In genomic region chr2:101697794-101698418, GRCh38 we compare ENCODE assay signal across 8 cellular contexts. TPM values are rescaled to one million over a fixed set of nuclear protein-coding genes. Genes with fewer than 3 reads are reported as not detected.
DNase-seq lines count a peak whose midpoint lies in the region; ATAC-seq and TF ChIP-seq lines count a peak whose summit lies in the region.

No MANE protein-coding gene starts in this region.

- no peaks in the 10 kb centered on the region for H3K9me3 ChIP-seq in breast epithelium
- H3K9me3 ChIP-seq in psoas muscle, result no peaks in the 10 kb centered on the region

- no peaks in the 10 kb centered on the region for H3K27me3 ChIP-seq in breast epithelium
- no peaks in the 10 kb centered on the region for H3K27me3 ChIP-seq in foreskin keratinocyte
- H3K27me3 ChIP-seq in psoas muscle (ENCODE audit: insufficient read depth in 3 of 3, low read length in 2 of 3), result no peaks in the 10 kb centered on the region

- intact Hi-C loops in breast epithelium (cut with DNase I; ENCODE audit: low total_unique reads) (no loop called here), MCF 10A (cut with micrococcal nuclease) (loop anchor here (1.0 to 2.0 kb wide), 6 partner anchors 39 to 355 kb away; no protein-coding TSS in a partner anchor), psoas muscle (cut with DNase I) (loop anchor here (2.0 to 10.0 kb wide), 7 partner anchors 39 to 281 kb away; no protein-coding TSS in a partner anchor)

- H3K9me3 Mint-ChIP-seq in MCF 10A (ENCODE audit: unreplicated experiment), result peaks cover 4% of the 10 kb centered on the region
- no peaks in the 10 kb centered on the region for H3K9me3 Mint-ChIP-seq in activated CD8-positive, alpha-beta T cell treated with anti-CD3 and anti-CD28 coated beads, Interleukin-2, amount 10 ng/mL, durations not matched to agents 7 days and 5 days (ENCODE audit: insufficient read depth)

- H3K27ac ChIP-seq in breast epithelium (peak overlapping the region; percentile 74 to 94), foreskin keratinocyte (peak overlapping the region; percentile 54), psoas muscle (peak overlapping the region; percentile 90)

- 0 to 1% (median 0%) methylated on average over 48 to 92 of the region's 92 CpGs for WGBS in psoas muscle, 3 donors

- no peak for TF ChIP-seq CTCF in breast epithelium (IDR thresholded peaks at IDR 0.05)
- TF ChIP-seq CTCF in MCF 10A (IDR thresholded peaks at IDR 0.05; ENCODE audit: unreplicated experiment), result no peak
- TF ChIP-seq CTCF in foreskin keratinocyte (conservative IDR thresholded peaks at IDR 0.05), result no peak
- TF ChIP-seq CTCF in psoas muscle (IDR thresholded peaks at IDR 0.05), result no peak

- H3K4me1 ChIP-seq in breast epithelium, result no peaks in the 10 kb centered on the region
- peaks cover 9% of the 10 kb centered on the region for H3K4me1 ChIP-seq in foreskin keratinocyte
- H3K4me1 ChIP-seq in psoas muscle, result peaks cover 29% of the 10 kb centered on the region

- ATAC-seq in HG03159 (IDR thresholded peaks at IDR 0.05; ENCODE audit: unreplicated experiment) (peak; percentile 30), foreskin keratinocyte (peak; percentile 5), psoas muscle (peak in 2 of 4 donors; percentile 26 to 41), GM21786 (IDR thresholded peaks at IDR 0.05; ENCODE audit: unreplicated experiment) (no peak)
- ATAC-seq in activated CD8-positive, alpha-beta T cell treated with anti-CD3 and anti-CD28 coated beads, Interleukin-2, amount 10 ng/mL, durations not matched to agents 7 days and 5 days, result peak; percentile 45

- no TSS peak for BruUV-seq in MCF 10A (replicated peaks; lab: Mats Ljungman, UMichigan)

- peaks cover 22% of the 10 kb centered on the region for H3K4me1 Mint-ChIP-seq in MCF 10A (ENCODE audit: insufficient read depth, unreplicated experiment)
- H3K4me1 Mint-ChIP-seq in activated CD8-positive, alpha-beta T cell treated with anti-CD3 and anti-CD28 coated beads, Interleukin-2, amount 10 ng/mL, durations not matched to agents 7 days and 5 days (ENCODE audit: low read depth), result peaks cover 28% of the 10 kb centered on the region

- no peak for TF ChIP-seq POLR2A in breast epithelium (IDR thresholded peaks at IDR 0.05)

- H3K36me3 Mint-ChIP-seq in MCF 10A (ENCODE audit: insufficient read depth, unreplicated experiment), result peaks cover 13% of the 10 kb centered on the region
- H3K36me3 Mint-ChIP-seq in activated CD8-positive, alpha-beta T cell treated with anti-CD3 and anti-CD28 coated beads, Interleukin-2, amount 10 ng/mL, durations not matched to agents 7 days and 5 days (ENCODE audit: low read depth), result peaks cover 20% of the 10 kb centered on the region

- H3K27ac Mint-ChIP-seq in MCF 10A (ENCODE audit: low read depth, unreplicated experiment), result no peak overlapping the region
- H3K27ac Mint-ChIP-seq in activated CD8-positive, alpha-beta T cell treated with anti-CD3 and anti-CD28 coated beads, Interleukin-2, amount 10 ng/mL, durations not matched to agents 7 days and 5 days, result peak overlapping the region; percentile 44

- no peak overlapping the region for H3K4me3 Mint-ChIP-seq in MCF 10A (ENCODE audit: unreplicated experiment)
- peak overlapping the region; percentile 62 for H3K4me3 Mint-ChIP-seq in activated CD8-positive, alpha-beta T cell treated with anti-CD3 and anti-CD28 coated beads, Interleukin-2, amount 10 ng/mL, durations not matched to agents 7 days and 5 days

- POLR2A ChIA-PET in MCF 10A (lab: Yijun Ruan, JAX), result interaction anchor here (0.6 to 6.0 kb wide), 33 partner anchors 8 to 687 kb away, joined by 3 to 159 read pairs (median 5); no protein-coding TSS in a partner anchor
- POLR2A ChIA-PET in activated CD8-positive, alpha-beta T cell treated with anti-CD3 and anti-CD28 coated beads, Interleukin-2, amount 10 ng/mL, durations not matched to agents 7 days and 5 days (lab: Charles Lee), result interaction anchor here (0.6 to 4.6 kb wide), 7 partner anchors 20 to 895 kb away, joined by 3 to 38 read pairs (median 4); partner anchors contain the start of genes RFX8 and RNF149

- DNase-seq in breast epithelium (ENCODE audit: low spot score in 2 of 2) (no peak), MCF 10A (ENCODE audit: unreplicated experiment) (no peak), foreskin keratinocyte (no peak), psoas muscle (peak; percentile 17 to 43), middle frontal gyrus (ENCODE audit: extremely low spot score, low spot score) (no peak)
- peak; percentile 38 for DNase-seq in activated CD8-positive, alpha-beta T cell treated with anti-CD3 and anti-CD28 coated beads, Interleukin-2, amount 10 ng/mL, durations not matched to agents 7 days and 5 days

- H3K36me3 ChIP-seq in breast epithelium, result no peaks in the 10 kb centered on the region
- H3K36me3 ChIP-seq in psoas muscle (ENCODE audit: insufficient read depth in 1 of 2, low read depth in 1 of 2), result no peaks in the 10 kb centered on the region

- peak overlapping the region; percentile 63 to 81 (median 71) for H3K4me3 ChIP-seq in breast epithelium
- H3K4me3 ChIP-seq in psoas muscle, result peak overlapping the region; percentile 82

- H3K27me3 Mint-ChIP-seq in MCF 10A (ENCODE audit: insufficient read depth, unreplicated experiment), result no peaks in the 10 kb centered on the region
- peaks cover 12% of the 10 kb centered on the region for H3K27me3 Mint-ChIP-seq in activated CD8-positive, alpha-beta T cell treated with anti-CD3 and anti-CD28 coated beads, Interleukin-2, amount 10 ng/mL, durations not matched to agents 7 days and 5 days (ENCODE audit: low read depth)

- CTCF ChIA-PET in MCF 10A (lab: Yijun Ruan, JAX), result interaction anchor here (0.6 to 3.4 kb wide), 16 partner anchors 10 to 494 kb away, joined by 3 to 24 read pairs (median 4); no protein-coding TSS in a partner anchor
- CTCF ChIA-PET in activated CD8-positive, alpha-beta T cell treated with anti-CD3 and anti-CD28 coated beads, Interleukin-2, amount 10 ng/mL, durations not matched to agents 7 days and 5 days (lab: Charles Lee), result interaction anchor here (0.7 to 2.8 kb wide), 5 partner anchors 28 to 356 kb away, joined by 3 to 15 read pairs (median 4); partner anchors contain the start of gene RFX8

RNA-seq across cellular contexts. Expression of gene MAP4K4, which starts 0.4 kb away (rescaled TPM):
- 10 to 100 TPM; 62.1 to 89.1 (median 74.7) TPM for total RNA-seq in breast epithelium
- 143 and 162 TPM in 2 replicates for total RNA-seq in MCF 10A (2022)
- 10 to 100 TPM; 90.2 to 92.2 TPM for total RNA-seq in activated CD8-positive, alpha-beta T cell treated with anti-CD3 and anti-CD28 coated beads, Interleukin-2, amount 10 ng/mL, durations not matched to agents 7 days and 5 days
- 99.2 and 107 TPM in 2 replicates for total RNA-seq in foreskin keratinocyte
- polyA plus RNA-seq in foreskin keratinocyte, result 40.3 and 41.7 TPM in 2 replicates
- 10 to 100 TPM; 45.5 to 89.5 (median 80.7) TPM for total RNA-seq in psoas muscle
- polyA plus RNA-seq in psoas muscle, result 10 to 100 TPM; 20.1 to 99.9 (median 54.0) TPM

Comparison
In these comparisons a context has a peak if more than half of its experiments do, and no peak if none do; other contexts are left out.
1. DNase-seq: peak in activated CD8-positive, alpha-beta T cell treated with anti-CD3 and anti-CD28 coated beads, Interleukin-2, amount 10 ng/mL, durations not matched to agents 7 days and 5 days (single experiment) and psoas muscle (2 of 2); none in breast epithelium (0 of 2), MCF 10A (single experiment), foreskin keratinocyte (0 of 2) and middle frontal gyrus (single experiment).
2. Peak in every context shown above with its lines, with median percentiles within 50 percentile points of each other: H3K27ac ChIP-seq.